1 cellular context compared by ENCODE assay signal in the genomic region with DNA sequence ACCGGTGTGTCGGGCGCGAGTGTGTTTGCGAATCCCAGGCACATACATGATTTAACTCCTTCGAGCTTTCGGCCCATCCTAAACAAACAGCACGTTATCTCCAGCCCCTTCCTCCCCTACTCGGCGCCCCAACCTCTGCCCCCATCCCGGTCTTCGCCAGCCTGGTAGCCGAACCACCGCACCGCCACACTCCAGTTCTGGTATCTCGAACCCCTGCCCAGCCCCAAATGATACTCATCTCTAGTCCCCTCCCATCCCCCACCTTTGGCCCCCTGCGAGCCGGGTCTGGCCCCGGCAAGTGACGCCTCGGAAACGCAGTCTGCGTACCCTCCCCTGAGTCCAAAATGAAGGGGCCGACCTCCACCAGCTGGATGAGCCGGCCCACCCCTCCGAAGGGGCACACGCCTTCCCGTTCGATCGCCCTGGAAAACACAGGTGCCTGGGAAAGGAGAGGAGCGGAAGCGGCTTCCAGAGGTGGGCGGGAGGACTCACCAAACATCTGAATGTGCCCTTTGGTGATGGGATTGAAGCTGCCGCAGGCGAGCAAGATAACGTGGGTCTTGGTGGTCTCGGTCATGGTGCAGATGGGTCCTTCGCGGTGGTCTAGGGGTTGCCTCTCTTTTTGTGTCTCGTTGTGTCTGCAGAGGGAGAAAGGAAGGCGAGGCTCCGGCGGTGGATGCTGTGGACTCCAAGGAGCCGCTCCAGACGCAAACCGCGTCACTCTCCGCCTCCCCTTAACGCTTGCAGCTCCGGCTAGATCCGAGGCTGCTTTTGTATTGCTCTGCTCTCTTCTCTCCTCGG.
TF ChIP-seq lines count a peak whose summit lies in the region.

A gene (minus strand): TSS at position 690 of the 801 bp plus-strand sequence. CDS start 113 bp downstream, at position 577.

TF ChIP-seq in H1, 55 proteins besides CTCF, POLR2A, EP300 and RAD21 (continued from another document):
- TF ChIP-seq ASH2L (IDR thresholded peaks at IDR 0.05; ENCODE audit: low read length) (peak; percentile 74), SIX5 (IDR thresholded peaks at IDR 0.05; ENCODE audit: low read depth, low read length) (no peak), SIN3A (conservative IDR thresholded peaks at IDR 0.05 in 1 of 2, IDR thresholded peaks at IDR 0.05 in 1 of 2; ENCODE audit: low read depth in 1 of 2, low read length in 2 of 2) (no peak), TAF7 (optimal IDR thresholded peaks at IDR 0.05; ENCODE audit: borderline replicate concordance, low read depth, low read length) (no peak), BACH1 (IDR thresholded peaks at IDR 0.05; ENCODE audit: low read length) (no peak), FOSL1 (IDR thresholded peaks at IDR 0.05; ENCODE audit: insufficient read depth, low read depth, low read length) (no peak), JUN (IDR thresholded peaks at IDR 0.05; ENCODE audit: low read depth, low read length) (no peak), EZH2 (IDR thresholded peaks at IDR 0.05; ENCODE audit: low read depth, low read length, severe bottlenecking) (no peak), CBX5 (IDR thresholded peaks at IDR 0.05; ENCODE audit: low read depth, low read length) (no peak), TBP (IDR thresholded peaks at IDR 0.05; ENCODE audit: low read depth, low read length) (peak; percentile 44; the same call in 1 of the 2 replicates), POLR2AphosphoS5 (IDR thresholded peaks at IDR 0.05; ENCODE audit: low read depth, low read length) (no peak), CHD2 (IDR thresholded peaks at IDR 0.05; ENCODE audit: low read length) (no peak), GTF2F1 (IDR thresholded peaks at IDR 0.05; ENCODE audit: borderline replicate concordance, low read depth, low read length) (no peak), JUND (IDR thresholded peaks at IDR 0.05; ENCODE audit: low read length) (no peak), RFX5 (IDR thresholded peaks at IDR 0.05; ENCODE audit: borderline replicate concordance, low read depth, low read length) (no peak), SRF (IDR thresholded peaks at IDR 0.05; ENCODE audit: low read depth, low read length) (no peak), MAFK (IDR thresholded peaks at IDR 0.05; ENCODE audit: low read depth, low read length) (no peak), YY1 (IDR thresholded peaks at IDR 0.05; ENCODE audit: low read depth, low read length) (no peak), CHD1 (IDR thresholded peaks at IDR 0.05; ENCODE audit: low read depth, low read length) (no peak), BRCA1 (IDR thresholded peaks at IDR 0.05; ENCODE audit: low read depth, low read length) (no peak), SP4 (IDR thresholded peaks at IDR 0.05; ENCODE audit: low read length) (no peak), HDAC6 (IDR thresholded peaks at IDR 0.05; ENCODE audit: low read depth, low read length) (no peak), NANOG (IDR thresholded peaks at IDR 0.05; ENCODE audit: insufficient read depth, low read depth, low read length, poor library complexity, severe bottlenecking) (no peak), TEAD4 (IDR thresholded peaks at IDR 0.05; ENCODE audit: low read depth, low read length) (no peak), SP1 (IDR thresholded peaks at IDR 0.05; ENCODE audit: low read depth, low read length) (no peak), SUZ12 (IDR thresholded peaks at IDR 0.05; ENCODE audit: low read length) (no peak), PHF8 (conservative IDR thresholded peaks at IDR 0.05; ENCODE audit: low read depth, low read length) (peak; percentile 27; the same call in 1 of the 2 replicates), EGR1 (IDR thresholded peaks at IDR 0.05; ENCODE audit: borderline replicate concordance, low read depth, low read length) (no peak), RBBP5 (IDR thresholded peaks at IDR 0.05; ENCODE audit: borderline replicate concordance, low read depth, low read length) (peak; percentile 75; the same call in 1 of the 2 replicates), ZNF274 (IDR thresholded peaks at IDR 0.05; ENCODE audit: borderline replicate concordance, extremely low read depth, low read length) (no peak), TAF1 (IDR thresholded peaks at IDR 0.05; ENCODE audit: low read depth, low read length) (no peak), SIRT6 (IDR thresholded peaks at IDR 0.05; ENCODE audit: low read length) (no peak), HDAC2 (IDR thresholded peaks at IDR 0.05; ENCODE audit: borderline replicate concordance in 1 of 2, low read depth in 2 of 2, low read length in 2 of 2) (no peak), TCF12 (IDR thresholded peaks at IDR 0.05; ENCODE audit: low read depth, low read length) (no peak), SP2 (IDR thresholded peaks at IDR 0.05; ENCODE audit: low read length) (no peak), KDM5A (IDR thresholded peaks at IDR 0.05; ENCODE audit: low read length) (no peak), KDM1A (IDR thresholded peaks at IDR 0.05; ENCODE audit: borderline replicate concordance, low read length) (peak; percentile 39; the same call in 1 of the 2 replicates), SAP30 (IDR thresholded peaks at IDR 0.05; ENCODE audit: insufficient read depth, insufficient replicate concordance, low read length) (peak; percentile 75), CTBP2 (IDR thresholded peaks at IDR 0.05; ENCODE audit: borderline replicate concordance, insufficient read depth, insufficient read length, low read length) (peak; percentile 55), CBX8 (IDR thresholded peaks at IDR 0.05; ENCODE audit: borderline replicate concordance, low read depth, low read length) (no peak), POU5F1 (IDR thresholded peaks at IDR 0.05; ENCODE audit: low read depth, low read length) (no peak), RNF2 (IDR thresholded peaks at IDR 0.05; ENCODE audit: borderline replicate concordance, low read depth, low read length, missing control alignments, poor library complexity, severe bottlenecking) (no peak), RXRA (IDR thresholded peaks at IDR 0.05; ENCODE audit: insufficient read depth, low read depth, low read length) (no peak), GABPA (IDR thresholded peaks at IDR 0.05; ENCODE audit: borderline replicate concordance, insufficient read depth, low read length) (no peak), NRF1 (IDR thresholded peaks at IDR 0.05; ENCODE audit: low read depth, low read length) (no peak)
- TF ChIP-seq, protein P1, sequence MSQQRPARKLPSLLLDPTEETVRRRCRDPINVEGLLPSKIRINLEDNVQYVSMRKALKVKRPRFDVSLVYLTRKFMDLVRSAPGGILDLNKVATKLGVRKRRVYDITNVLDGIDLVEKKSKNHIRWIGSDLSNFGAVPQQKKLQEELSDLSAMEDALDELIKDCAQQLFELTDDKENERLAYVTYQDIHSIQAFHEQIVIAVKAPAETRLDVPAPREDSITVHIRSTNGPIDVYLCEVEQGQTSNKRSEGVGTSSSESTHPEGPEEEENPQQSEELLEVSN (IDR thresholded peaks at IDR 0.05) = peak; percentile 55
- TF ChIP-seq, protein P2, sequence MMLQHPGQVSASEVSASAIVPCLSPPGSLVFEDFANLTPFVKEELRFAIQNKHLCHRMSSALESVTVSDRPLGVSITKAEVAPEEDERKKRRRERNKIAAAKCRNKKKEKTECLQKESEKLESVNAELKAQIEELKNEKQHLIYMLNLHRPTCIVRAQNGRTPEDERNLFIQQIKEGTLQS (IDR thresholded peaks at IDR 0.05; ENCODE audit: insufficient read depth, low read depth, low read length) = no peak
- TF ChIP-seq, protein P3, sequence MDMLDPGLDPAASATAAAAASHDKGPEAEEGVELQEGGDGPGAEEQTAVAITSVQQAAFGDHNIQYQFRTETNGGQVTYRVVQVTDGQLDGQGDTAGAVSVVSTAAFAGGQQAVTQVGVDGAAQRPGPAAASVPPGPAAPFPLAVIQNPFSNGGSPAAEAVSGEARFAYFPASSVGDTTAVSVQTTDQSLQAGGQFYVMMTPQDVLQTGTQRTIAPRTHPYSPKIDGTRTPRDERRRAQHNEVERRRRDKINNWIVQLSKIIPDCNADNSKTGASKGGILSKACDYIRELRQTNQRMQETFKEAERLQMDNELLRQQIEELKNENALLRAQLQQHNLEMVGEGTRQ (IDR thresholded peaks at IDR 0.05; ENCODE audit: low read length) = no peak
- TF ChIP-seq, protein P4, sequence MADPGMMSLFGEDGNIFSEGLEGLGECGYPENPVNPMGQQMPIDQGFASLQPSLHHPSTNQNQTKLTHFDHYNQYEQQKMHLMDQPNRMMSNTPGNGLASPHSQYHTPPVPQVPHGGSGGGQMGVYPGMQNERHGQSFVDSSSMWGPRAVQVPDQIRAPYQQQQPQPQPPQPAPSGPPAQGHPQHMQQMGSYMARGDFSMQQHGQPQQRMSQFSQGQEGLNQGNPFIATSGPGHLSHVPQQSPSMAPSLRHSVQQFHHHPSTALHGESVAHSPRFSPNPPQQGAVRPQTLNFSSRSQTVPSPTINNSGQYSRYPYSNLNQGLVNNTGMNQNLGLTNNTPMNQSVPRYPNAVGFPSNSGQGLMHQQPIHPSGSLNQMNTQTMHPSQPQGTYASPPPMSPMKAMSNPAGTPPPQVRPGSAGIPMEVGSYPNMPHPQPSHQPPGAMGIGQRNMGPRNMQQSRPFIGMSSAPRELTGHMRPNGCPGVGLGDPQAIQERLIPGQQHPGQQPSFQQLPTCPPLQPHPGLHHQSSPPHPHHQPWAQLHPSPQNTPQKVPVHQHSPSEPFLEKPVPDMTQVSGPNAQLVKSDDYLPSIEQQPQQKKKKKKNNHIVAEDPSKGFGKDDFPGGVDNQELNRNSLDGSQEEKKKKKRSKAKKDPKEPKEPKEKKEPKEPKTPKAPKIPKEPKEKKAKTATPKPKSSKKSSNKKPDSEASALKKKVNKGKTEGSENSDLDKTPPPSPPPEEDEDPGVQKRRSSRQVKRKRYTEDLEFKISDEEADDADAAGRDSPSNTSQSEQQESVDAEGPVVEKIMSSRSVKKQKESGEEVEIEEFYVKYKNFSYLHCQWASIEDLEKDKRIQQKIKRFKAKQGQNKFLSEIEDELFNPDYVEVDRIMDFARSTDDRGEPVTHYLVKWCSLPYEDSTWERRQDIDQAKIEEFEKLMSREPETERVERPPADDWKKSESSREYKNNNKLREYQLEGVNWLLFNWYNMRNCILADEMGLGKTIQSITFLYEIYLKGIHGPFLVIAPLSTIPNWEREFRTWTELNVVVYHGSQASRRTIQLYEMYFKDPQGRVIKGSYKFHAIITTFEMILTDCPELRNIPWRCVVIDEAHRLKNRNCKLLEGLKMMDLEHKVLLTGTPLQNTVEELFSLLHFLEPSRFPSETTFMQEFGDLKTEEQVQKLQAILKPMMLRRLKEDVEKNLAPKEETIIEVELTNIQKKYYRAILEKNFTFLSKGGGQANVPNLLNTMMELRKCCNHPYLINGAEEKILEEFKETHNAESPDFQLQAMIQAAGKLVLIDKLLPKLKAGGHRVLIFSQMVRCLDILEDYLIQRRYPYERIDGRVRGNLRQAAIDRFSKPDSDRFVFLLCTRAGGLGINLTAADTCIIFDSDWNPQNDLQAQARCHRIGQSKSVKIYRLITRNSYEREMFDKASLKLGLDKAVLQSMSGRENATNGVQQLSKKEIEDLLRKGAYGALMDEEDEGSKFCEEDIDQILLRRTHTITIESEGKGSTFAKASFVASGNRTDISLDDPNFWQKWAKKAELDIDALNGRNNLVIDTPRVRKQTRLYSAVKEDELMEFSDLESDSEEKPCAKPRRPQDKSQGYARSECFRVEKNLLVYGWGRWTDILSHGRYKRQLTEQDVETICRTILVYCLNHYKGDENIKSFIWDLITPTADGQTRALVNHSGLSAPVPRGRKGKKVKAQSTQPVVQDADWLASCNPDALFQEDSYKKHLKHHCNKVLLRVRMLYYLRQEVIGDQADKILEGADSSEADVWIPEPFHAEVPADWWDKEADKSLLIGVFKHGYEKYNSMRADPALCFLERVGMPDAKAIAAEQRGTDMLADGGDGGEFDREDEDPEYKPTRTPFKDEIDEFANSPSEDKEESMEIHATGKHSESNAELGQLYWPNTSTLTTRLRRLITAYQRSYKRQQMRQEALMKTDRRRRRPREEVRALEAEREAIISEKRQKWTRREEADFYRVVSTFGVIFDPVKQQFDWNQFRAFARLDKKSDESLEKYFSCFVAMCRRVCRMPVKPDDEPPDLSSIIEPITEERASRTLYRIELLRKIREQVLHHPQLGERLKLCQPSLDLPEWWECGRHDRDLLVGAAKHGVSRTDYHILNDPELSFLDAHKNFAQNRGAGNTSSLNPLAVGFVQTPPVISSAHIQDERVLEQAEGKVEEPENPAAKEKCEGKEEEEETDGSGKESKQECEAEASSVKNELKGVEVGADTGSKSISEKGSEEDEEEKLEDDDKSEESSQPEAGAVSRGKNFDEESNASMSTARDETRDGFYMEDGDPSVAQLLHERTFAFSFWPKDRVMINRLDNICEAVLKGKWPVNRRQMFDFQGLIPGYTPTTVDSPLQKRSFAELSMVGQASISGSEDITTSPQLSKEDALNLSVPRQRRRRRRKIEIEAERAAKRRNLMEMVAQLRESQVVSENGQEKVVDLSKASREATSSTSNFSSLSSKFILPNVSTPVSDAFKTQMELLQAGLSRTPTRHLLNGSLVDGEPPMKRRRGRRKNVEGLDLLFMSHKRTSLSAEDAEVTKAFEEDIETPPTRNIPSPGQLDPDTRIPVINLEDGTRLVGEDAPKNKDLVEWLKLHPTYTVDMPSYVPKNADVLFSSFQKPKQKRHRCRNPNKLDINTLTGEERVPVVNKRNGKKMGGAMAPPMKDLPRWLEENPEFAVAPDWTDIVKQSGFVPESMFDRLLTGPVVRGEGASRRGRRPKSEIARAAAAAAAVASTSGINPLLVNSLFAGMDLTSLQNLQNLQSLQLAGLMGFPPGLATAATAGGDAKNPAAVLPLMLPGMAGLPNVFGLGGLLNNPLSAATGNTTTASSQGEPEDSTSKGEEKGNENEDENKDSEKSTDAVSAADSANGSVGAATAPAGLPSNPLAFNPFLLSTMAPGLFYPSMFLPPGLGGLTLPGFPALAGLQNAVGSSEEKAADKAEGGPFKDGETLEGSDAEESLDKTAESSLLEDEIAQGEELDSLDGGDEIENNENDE (IDR thresholded peaks at IDR 0.05; ENCODE audit: insufficient replicate concordance, low read length) = no peak
